15 cellular contexts compared by ENCODE assay signal in genomic region chr22:43147821-43148220, GRCh38. TPM values are rescaled to one million over a fixed set of nuclear protein-coding genes. Genes with fewer than 3 reads are reported as not detected.
A peak's percentile ranks its signal among the peaks of the same experiment; 100 is the strongest.
DNase-seq lines count a peak whose midpoint lies in the region; ATAC-seq, FAIRE-seq and TF ChIP-seq lines count a peak whose summit lies in the region.
"Had no signal": no experiment of that assay in that cellular context is flagged by ENCODE, and none has a peak within 500 bp of the region (broad histone marks: within the 10 kb centered on the region; RNA-seq: fewer than 3 reads in every experiment).

No MANE protein-coding gene starts in this region.

- peak; percentile 85 for FAIRE-seq in GM12878 (lab: Jason Lieb, UNC)
- FAIRE-seq: pancreas had no signal

- H3K4me3 Mint-ChIP-seq in activated naive CD8-positive, alpha-beta T cell treated with anti-CD3 and anti-CD28 coated beads for 36 hours = no peak overlapping the region
- H3K4me3 Mint-ChIP-seq in activated naive CD8-positive, alpha-beta T cell treated with anti-CD3 and anti-CD28 coated beads, Interleukin-2, amount 50 U/mL, for 24 hours = no peak overlapping the region
- H3K4me3 Mint-ChIP-seq: effector memory CD8-positive, alpha-beta T cell had no signal

- H3K9me3 Mint-ChIP-seq in activated naive CD8-positive, alpha-beta T cell treated with anti-CD3 and anti-CD28 coated beads for 36 hours = no peaks in the 10 kb centered on the region
- no peaks in the 10 kb centered on the region for H3K9me3 Mint-ChIP-seq in activated naive CD8-positive, alpha-beta T cell treated with anti-CD3 and anti-CD28 coated beads, Interleukin-2, amount 50 U/mL, for 24 hours
- H3K9me3 Mint-ChIP-seq: brain; effector memory CD8-positive, alpha-beta T cell had no signal

- TF ChIP-seq POLR2A in NB4 (IDR thresholded peaks at IDR 0.05; ENCODE audit: extremely low read depth, insufficient read length) (no peak), GM12878 (IDR thresholded peaks at IDR 0.05; ENCODE audit: low read depth, low read length) (no peak)

- no peak for TF ChIP-seq CTCF in NB4 (IDR thresholded peaks at IDR 0.05; ENCODE audit: low read depth, low read length)
- no peak for TF ChIP-seq CTCF in GM12878 (IDR thresholded peaks at IDR 0.05 in 2 of 3, conservative IDR thresholded peaks at IDR 0.05 in 1 of 3; ENCODE audit: control insufficient read depth in 2 of 3, extremely low read depth in 1 of 3, insufficient read depth in 1 of 3, low read depth in 3 of 3, low read length in 3 of 3)
- TF ChIP-seq CTCF in upper lobe of right lung (IDR thresholded peaks at IDR 0.05) = no peak

- ATAC-seq in activated naive CD8-positive, alpha-beta T cell treated with anti-CD3 and anti-CD28 coated beads, Interleukin-2, amount 50 U/mL, for 24 hours = no peak
- ATAC-seq in GM12878 (no peak), upper lobe of right lung (peak; percentile 4)
- ATAC-seq: effector memory CD8-positive, alpha-beta T cell; pancreas had no signal

- POLR2A ChIA-PET in GM12878 (lab: Charles Lee) = interaction anchor here (0.7 kb wide), 1 partner anchor 229 kb away, joined by 6 read pairs; no protein-coding TSS in a partner anchor

- CTCF ChIA-PET in GM12878 (lab: Yijun Ruan, JAX) = no interaction called here

- H3K4me1 ChIP-seq in GM12878 (ENCODE audit: control insufficient read depth, insufficient read depth, low read length) = peaks cover 21% of the 10 kb centered on the region
- H3K4me1 ChIP-seq in upper lobe of right lung = peaks cover 14% of the 10 kb centered on the region

- H3K4me3 ChIP-seq in NB4 (ENCODE audit: low read depth, low read length) = no peak overlapping the region
- H3K4me3 ChIP-seq in GM12878 = peak overlapping the region; percentile 2; the same call in 1 of the 2 replicates
- no peak overlapping the region for H3K4me3 ChIP-seq in upper lobe of right lung
- H3K4me3 ChIP-seq: pancreas had no signal

- H3K27ac Mint-ChIP-seq in activated naive CD8-positive, alpha-beta T cell treated with anti-CD3 and anti-CD28 coated beads for 36 hours = peak overlapping the region; percentile 19
- H3K27ac Mint-ChIP-seq in activated naive CD8-positive, alpha-beta T cell treated with anti-CD3 and anti-CD28 coated beads, Interleukin-2, amount 50 U/mL, for 24 hours = no peak overlapping the region
- H3K27ac Mint-ChIP-seq: brain; effector memory CD8-positive, alpha-beta T cell had no signal

- RAD21 ChIA-PET in GM12878 (lab: Charles Lee; ENCODE audit: unreplicated experiment) = no interaction called here

- no peaks in the 10 kb centered on the region for H3K36me3 Mint-ChIP-seq in activated naive CD8-positive, alpha-beta T cell treated with anti-CD3 and anti-CD28 coated beads for 36 hours
- no peaks in the 10 kb centered on the region for H3K36me3 Mint-ChIP-seq in activated naive CD8-positive, alpha-beta T cell treated with anti-CD3 and anti-CD28 coated beads, Interleukin-2, amount 50 U/mL, for 24 hours (ENCODE audit: low read depth)
- H3K36me3 Mint-ChIP-seq: brain had no signal

- H3K9ac ChIP-seq in GM12878 (ENCODE audit: control insufficient read depth, insufficient read depth, low read length) = no peak overlapping the region

- H2AFZ ChIP-seq in GM12878 (ENCODE audit: control insufficient read depth, low read depth, low read length) = peak overlapping the region; percentile 13; the same call in 1 of the 2 replicates

- TF ChIP-seq RAD21 in GM12878 (IDR thresholded peaks at IDR 0.05; ENCODE audit: insufficient read depth, low read depth, low read length) = no peak

- H3K27me3 ChIP-seq in GM12878 (replicated peaks in 1 of 2; ENCODE audit: control insufficient read depth in 2 of 2, insufficient read depth in 2 of 2, low read length in 1 of 2) (no peaks in the 10 kb centered on the region), upper lobe of right lung (no peaks in the 10 kb centered on the region)
- H3K27me3 ChIP-seq: pancreas had no signal

- H3K27ac ChIP-seq in GM12878 (ENCODE audit: control insufficient read depth, insufficient read depth) (no peak overlapping the region), upper lobe of right lung (no peak overlapping the region)
- H3K27ac ChIP-seq: pancreas had no signal

- H3K79me2 ChIP-seq in GM12878 (ENCODE audit: control insufficient read depth, insufficient read depth, low read length) = peaks cover 3% of the 10 kb centered on the region

- H3K9me3 ChIP-seq in GM12878 (replicated peaks; ENCODE audit: control insufficient read depth, insufficient read depth, low read length) = no peaks in the 10 kb centered on the region
- no peaks in the 10 kb centered on the region for H3K9me3 ChIP-seq in upper lobe of right lung
- H3K9me3 ChIP-seq: pancreas had no signal

- intact Hi-C loops in GM12878 (cut with micrococcal nuclease; ENCODE audit: unreplicated experiment) = no loop called here
- intact Hi-C loops in upper lobe of right lung (cut with DNase I) = no loop called here

- no peak for DNase-seq in activated naive CD8-positive, alpha-beta T cell treated with anti-CD3 and anti-CD28 coated beads for 36 hours
- DNase-seq in activated naive CD8-positive, alpha-beta T cell treated with anti-CD3 and anti-CD28 coated beads, Interleukin-2, amount 50 U/mL, for 24 hours = no peak
- peak; percentile 69 for DNase-seq in NB4 (ENCODE audit: low read depth)
- no peak for DNase-seq in GM12878 (ENCODE audit: low read depth, low spot score)
- DNase-seq in upper lobe of right lung = peak; percentile 76
- DNase-seq in putamen (ENCODE audit: low spot score) = no peak
- DNase-seq in iPS-NIHi7 (ENCODE audit: extremely low spot score) = no peak
- DNase-seq in NCI-H1417 (lab: John Stamatoyannopoulos, UW) = no peak
- DNase-seq: CD4-positive, alpha-beta memory T cell; effector memory CD8-positive, alpha-beta T cell; left colon; NCI-H1105; NCI-H69 had no signal

- no peak for TF ChIP-seq EP300 in GM12878 (IDR thresholded peaks at IDR 0.05; ENCODE audit: borderline replicate concordance in 1 of 2, control insufficient read depth in 1 of 2, low read depth in 2 of 2, low read length in 2 of 2)

- in situ Hi-C loops in GM12878 (cut with MboI) = no loop called here

- H3K27me3 Mint-ChIP-seq in activated naive CD8-positive, alpha-beta T cell treated with anti-CD3 and anti-CD28 coated beads for 36 hours = no peaks in the 10 kb centered on the region
- H3K27me3 Mint-ChIP-seq in activated naive CD8-positive, alpha-beta T cell treated with anti-CD3 and anti-CD28 coated beads, Interleukin-2, amount 50 U/mL, for 24 hours = no peaks in the 10 kb centered on the region
- H3K27me3 Mint-ChIP-seq: CD4-positive, alpha-beta memory T cell; effector memory CD8-positive, alpha-beta T cell had no signal

- no peaks in the 10 kb centered on the region for H3K36me3 ChIP-seq in GM12878 (ENCODE audit: control insufficient read depth in 2 of 2, insufficient read depth in 2 of 2, low read length in 1 of 2)
- no peaks in the 10 kb centered on the region for H3K36me3 ChIP-seq in upper lobe of right lung
- H3K36me3 ChIP-seq: pancreas had no signal

- SMC1A ChIA-PET in GM12878 (lab: Charles Lee; ENCODE audit: uncharacterized antibody, unreplicated experiment) = no interaction called here

- peak overlapping the region; percentile 56; the same call in 1 of the 2 replicates for H3K4me2 ChIP-seq in GM12878 (ENCODE audit: control insufficient read depth, insufficient read depth)

- 34% methylated on average over 8 of the region's 8 CpGs for WGBS in GM12878 (ENCODE audit: insufficient coverage, insufficient replicate concordance, low lambda C conversion rate, missing lambda C conversion rate)

- peaks cover 16% of the 10 kb centered on the region for H3K4me1 Mint-ChIP-seq in activated naive CD8-positive, alpha-beta T cell treated with anti-CD3 and anti-CD28 coated beads for 36 hours
- peaks cover 39% of the 10 kb centered on the region for H3K4me1 Mint-ChIP-seq in activated naive CD8-positive, alpha-beta T cell treated with anti-CD3 and anti-CD28 coated beads, Interleukin-2, amount 50 U/mL, for 24 hours

- H4K20me1 ChIP-seq in GM12878 (ENCODE audit: control insufficient read depth, insufficient read depth) = no peaks in the 10 kb centered on the region

- BruUV-seq in GM12878 (replicated peaks; lab: Mats Ljungman, UMichigan) = no TSS peak

RNA-seq across cellular contexts. Expression of gene TSPO, which starts 3.5 kb away (rescaled TPM):
- 100 to 1,000 TPM; 101 to 115 TPM for total RNA-seq in activated naive CD8-positive, alpha-beta T cell treated with anti-CD3 and anti-CD28 coated beads for 36 hours
- 4.2 and 6.8 TPM in 2 replicates for total RNA-seq in GM12878 (2013; cell fraction: nucleolus; rRNA removed)
- total RNA-seq in GM12878 (2014; rRNA removed) (41.3 and 50.5 TPM in 2 replicates), GM12878 (2014; rRNA removed; fragmentation: Illumina TruSeq; extraction: Trizol) (4.9 and 6.6 TPM in 2 replicates), GM12878 (2021) (25.8 and 31.6 TPM in 2 replicates), upper lobe of right lung (185 TPM)
- polyA plus RNA-seq in GM12878 (2011; ENCODE audit: low read depth) = 6.8 TPM
- polyA plus RNA-seq in GM12878 (2011; rRNA removed) (6.1 and 11.7 TPM in 2 replicates), GM12878 (2014; fragmentation: Illumina TruSeq; extraction: Trizol) (1.4 TPM in 1 of 2 replicates, not detected in the other), GM12878 (2014; fragmentation: Nextera tagmentation; extraction: Ambion mirVana) (1 to 10 TPM; 1.8 to 3.4 TPM), GM12878 (2014; rRNA removed) (41.1 and 46.8 TPM in 2 replicates), GM12878 (2016; fragmentation: Nextera tagmentation; extraction: Ambion mirVana) (10 to 100 TPM; 27.1 to 30.8 TPM)
- polyA plus RNA-seq in GM12878 (2011; cell fraction: cytosol; rRNA removed) = 23.6 and 34.9 TPM in 2 replicates
- polyA plus RNA-seq in GM12878 (2011; cell fraction: nucleus; rRNA removed) = 19.5 and 31.3 TPM in 2 replicates
- 14.1 and 30.7 TPM in 2 replicates for polyA plus RNA-seq in GM12878 (2012)
- 1.7 and 11.1 TPM in 2 replicates for polyA minus RNA-seq in GM12878 (2011; rRNA and poly(A)+ RNA removed)
- 3.7 and 5.5 TPM in 2 replicates for polyA minus RNA-seq in GM12878 (2011; cell fraction: cytosol; rRNA and poly(A)+ RNA removed)
- 3.1 and 6.0 TPM in 2 replicates for polyA minus RNA-seq in GM12878 (2011; cell fraction: nucleus; rRNA and poly(A)+ RNA removed)

RNA-seq across cellular contexts. Expression of gene MCAT, which starts 4.6 kb away (rescaled TPM):
- total RNA-seq in activated naive CD8-positive, alpha-beta T cell treated with anti-CD3 and anti-CD28 coated beads for 36 hours = 10 to 100 TPM; 28.0 to 29.1 TPM
- total RNA-seq in GM12878 (2013; cell fraction: nucleolus; rRNA removed) = 32.5 and 52.1 TPM in 2 replicates
- total RNA-seq in GM12878 (2014; rRNA removed) = 20.6 and 22.3 TPM in 2 replicates
- total RNA-seq in GM12878 (2014; rRNA removed; fragmentation: Illumina TruSeq; extraction: Trizol) = 9.9 and 11.8 TPM in 2 replicates
- 26.2 and 26.5 TPM in 2 replicates for total RNA-seq in GM12878 (2021)
- polyA plus RNA-seq in GM12878 (2011; ENCODE audit: low read depth) = 4.2 TPM
- polyA plus RNA-seq in GM12878 (2011; rRNA removed) = 12.1 and 16.5 TPM in 2 replicates
- polyA plus RNA-seq in GM12878 (2011; cell fraction: cytosol; rRNA removed) = 22.5 and 34.9 TPM in 2 replicates
- polyA plus RNA-seq in GM12878 (2011; cell fraction: nucleus; rRNA removed) = 15.9 and 25.4 TPM in 2 replicates
- polyA plus RNA-seq in GM12878 (2012) = 10.8 and 11.2 TPM in 2 replicates
- 5.3 and 11.9 TPM in 2 replicates for polyA plus RNA-seq in GM12878 (2014; fragmentation: Illumina TruSeq; extraction: Trizol)
- polyA plus RNA-seq in GM12878 (2014; fragmentation: Nextera tagmentation; extraction: Ambion mirVana) = 10 to 100 TPM in 1 of 2 experiments, 1 to 10 TPM in 1; 3.6 to 10.8 TPM
- polyA plus RNA-seq in GM12878 (2014; rRNA removed) = 29.1 and 30.8 TPM in 2 replicates
- 10 to 100 TPM; 22.1 to 26.4 TPM for polyA plus RNA-seq in GM12878 (2016; fragmentation: Nextera tagmentation; extraction: Ambion mirVana)
- 10.9 and 19.5 TPM in 2 replicates for polyA minus RNA-seq in GM12878 (2011; rRNA and poly(A)+ RNA removed)
- polyA minus RNA-seq in GM12878 (2011; cell fraction: cytosol; rRNA and poly(A)+ RNA removed) = 7.1 and 9.0 TPM in 2 replicates
- polyA minus RNA-seq in GM12878 (2011; cell fraction: nucleus; rRNA and poly(A)+ RNA removed) = 5.9 and 15.7 TPM in 2 replicates
- total RNA-seq in upper lobe of right lung = 12.1 TPM

RNA-seq across cellular contexts. Expression of gene BIK, which starts 37.3 kb away (rescaled TPM):
- 1 to 10 TPM; 2.2 to 3.3 TPM for total RNA-seq in activated naive CD8-positive, alpha-beta T cell treated with anti-CD3 and anti-CD28 coated beads for 36 hours
- total RNA-seq in GM12878 (2013; cell fraction: nucleolus; rRNA removed) = not detected in 2 replicates
- total RNA-seq in GM12878 (2014; rRNA removed) (9.8 and 10.5 TPM in 2 replicates), GM12878 (2014; rRNA removed; fragmentation: Illumina TruSeq; extraction: Trizol) (2.7 TPM in 2 replicates), GM12878 (2021) (6.3 and 8.0 TPM in 2 replicates), upper lobe of right lung (0.87 TPM)
- 2.3 TPM for polyA plus RNA-seq in GM12878 (2011; ENCODE audit: low read depth)
- polyA plus RNA-seq in GM12878 (2011; rRNA removed) (0.16 and 0.33 TPM in 2 replicates), GM12878 (2014; fragmentation: Illumina TruSeq; extraction: Trizol) (1.6 TPM in 1 of 2 replicates, not detected in the other), GM12878 (2014; fragmentation: Nextera tagmentation; extraction: Ambion mirVana) (1 to 10 TPM; 1.4 to 1.5 TPM), GM12878 (2014; rRNA removed) (7.5 TPM in 2 replicates), GM12878 (2016; fragmentation: Nextera tagmentation; extraction: Ambion mirVana) (1 to 10 TPM; 5.1 to 5.6 TPM)
- polyA plus RNA-seq in GM12878 (2011; cell fraction: cytosol; rRNA removed) = 1.0 and 1.1 TPM in 2 replicates
- 0.70 and 1.0 TPM in 2 replicates for polyA plus RNA-seq in GM12878 (2011; cell fraction: nucleus; rRNA removed)
- polyA plus RNA-seq in GM12878 (2012) = 2.5 and 3.6 TPM in 2 replicates
- polyA minus RNA-seq in GM12878 (2011; rRNA and poly(A)+ RNA removed) = not detected in 2 replicates
- not detected in 2 replicates for polyA minus RNA-seq in GM12878 (2011; cell fraction: cytosol; rRNA and poly(A)+ RNA removed)
- polyA minus RNA-seq in GM12878 (2011; cell fraction: nucleus; rRNA and poly(A)+ RNA removed) = not detected in 2 replicates

RNA-seq across cellular contexts. Expression of gene TTLL12, which starts 39.1 kb away (rescaled TPM):
- total RNA-seq in activated naive CD8-positive, alpha-beta T cell treated with anti-CD3 and anti-CD28 coated beads for 36 hours = 100 to 1,000 TPM; 104 to 106 TPM
- total RNA-seq in GM12878 (2013; cell fraction: nucleolus; rRNA removed) = 18.0 and 21.6 TPM in 2 replicates
- total RNA-seq in GM12878 (2014; rRNA removed) = 79.5 and 89.8 TPM in 2 replicates
- 17.7 and 22.3 TPM in 2 replicates for total RNA-seq in GM12878 (2014; rRNA removed; fragmentation: Illumina TruSeq; extraction: Trizol)
- total RNA-seq in GM12878 (2021) = 65.6 and 66.6 TPM in 2 replicates
- polyA plus RNA-seq in GM12878 (2011; ENCODE audit: low read depth) = 9.3 TPM
- 4.9 and 14.9 TPM in 2 replicates for polyA plus RNA-seq in GM12878 (2011; rRNA removed)
- 21.6 and 25.3 TPM in 2 replicates for polyA plus RNA-seq in GM12878 (2011; cell fraction: cytosol; rRNA removed)
- 24.3 and 34.3 TPM in 2 replicates for polyA plus RNA-seq in GM12878 (2011; cell fraction: nucleus; rRNA removed)
- polyA plus RNA-seq in GM12878 (2012) = 23.2 and 26.7 TPM in 2 replicates
- 6.8 and 26.6 TPM in 2 replicates for polyA plus RNA-seq in GM12878 (2014; fragmentation: Illumina TruSeq; extraction: Trizol)
- polyA plus RNA-seq in GM12878 (2014; fragmentation: Nextera tagmentation; extraction: Ambion mirVana) = 1 to 10 TPM in 1 of 2 experiments, under 1 TPM in 1; 1.00 to 3.0 TPM
- polyA plus RNA-seq in GM12878 (2014; rRNA removed) = 50.5 and 58.7 TPM in 2 replicates
- 10 to 100 TPM; 66.1 to 83.6 TPM for polyA plus RNA-seq in GM12878 (2016; fragmentation: Nextera tagmentation; extraction: Ambion mirVana)
- polyA minus RNA-seq in GM12878 (2011; rRNA and poly(A)+ RNA removed) = 16.1 and 18.4 TPM in 2 replicates
- 11.8 and 12.2 TPM in 2 replicates for polyA minus RNA-seq in GM12878 (2011; cell fraction: cytosol; rRNA and poly(A)+ RNA removed)
- 5.9 and 11.0 TPM in 2 replicates for polyA minus RNA-seq in GM12878 (2011; cell fraction: nucleus; rRNA and poly(A)+ RNA removed)
- total RNA-seq in upper lobe of right lung = 20.5 TPM

RNA-seq across cellular contexts. Expression of gene TTLL1, which starts 58.6 kb away (rescaled TPM):
- total RNA-seq in activated naive CD8-positive, alpha-beta T cell treated with anti-CD3 and anti-CD28 coated beads for 36 hours = 1 to 10 TPM; 3.9 to 4.2 TPM
- total RNA-seq in GM12878 (2013; cell fraction: nucleolus; rRNA removed) = 2.4 and 2.7 TPM in 2 replicates
- total RNA-seq in GM12878 (2014; rRNA removed) = 2.8 and 3.4 TPM in 2 replicates
- 3.7 and 3.8 TPM in 2 replicates for total RNA-seq in GM12878 (2014; rRNA removed; fragmentation: Illumina TruSeq; extraction: Trizol)
- 2.6 and 3.5 TPM in 2 replicates for total RNA-seq in GM12878 (2021)
- 2.8 TPM for polyA plus RNA-seq in GM12878 (2011; ENCODE audit: low read depth)
- 2.2 TPM in 2 replicates for polyA plus RNA-seq in GM12878 (2011; rRNA removed)
- polyA plus RNA-seq in GM12878 (2011; cell fraction: cytosol; rRNA removed) = 2.9 and 3.4 TPM in 2 replicates
- polyA plus RNA-seq in GM12878 (2011; cell fraction: nucleus; rRNA removed) = 1.7 TPM in 2 replicates
- 3.8 TPM in 2 replicates for polyA plus RNA-seq in GM12878 (2012)
- 4.8 and 5.6 TPM in 2 replicates for polyA plus RNA-seq in GM12878 (2014; fragmentation: Illumina TruSeq; extraction: Trizol)
- polyA plus RNA-seq in GM12878 (2014; fragmentation: Nextera tagmentation; extraction: Ambion mirVana) = under 1 TPM; 0.39 to 0.80 TPM
- polyA plus RNA-seq in GM12878 (2014; rRNA removed) = 4.5 and 4.9 TPM in 2 replicates
- 1 to 10 TPM; 3.9 to 4.4 TPM for polyA plus RNA-seq in GM12878 (2016; fragmentation: Nextera tagmentation; extraction: Ambion mirVana)
- polyA minus RNA-seq in GM12878 (2011; rRNA and poly(A)+ RNA removed) = 2.5 and 3.7 TPM in 2 replicates
- polyA minus RNA-seq in GM12878 (2011; cell fraction: cytosol; rRNA and poly(A)+ RNA removed) = 1.4 TPM in 1 of 2 replicates, not detected in the other
- 0.24 TPM in 1 of 2 replicates, not detected in the other for polyA minus RNA-seq in GM12878 (2011; cell fraction: nucleus; rRNA and poly(A)+ RNA removed)
- 5.1 TPM for total RNA-seq in upper lobe of right lung

Comparison
In these comparisons a context has a peak if more than half of its experiments do, and no peak if none do; other contexts are left out.
1. DNase-seq: peak in NB4 (single experiment) and upper lobe of right lung (single experiment); none in activated naive CD8-positive, alpha-beta T cell treated with anti-CD3 and anti-CD28 coated beads for 36 hours (single experiment), activated naive CD8-positive, alpha-beta T cell treated with anti-CD3 and anti-CD28 coated beads, Interleukin-2, amount 50 U/mL, for 24 hours (single experiment), GM12878 (single experiment), putamen (single experiment), iPS-NIHi7 (single experiment) and NCI-H1417 (0 of 3).